In genomic region chr11:121929581-121929980, GRCh38 we compare ENCODE assay signal across 10 cellular contexts.
DNase-seq lines count a peak whose midpoint lies in the region; ATAC-seq, FAIRE-seq and TF ChIP-seq lines count a peak whose summit lies in the region.
"Had no signal": no experiment of that assay in that cellular context is flagged by ENCODE, and none has a peak within 500 bp of the region (broad histone marks: within the 10 kb centered on the region; RNA-seq: fewer than 3 reads in every experiment).

No MANE protein-coding gene starts in this region.

- 1 to 3% methylated on average over 11 of the region's 11 CpGs for WGBS in pancreas, 2 donors

- no peaks in the 10 kb centered on the region for H3K36me3 ChIP-seq in pancreas

- peaks cover 0 to 5% (median 0%) of the 10 kb centered on the region in 3 donors for H3K4me1 ChIP-seq in pancreas

- H3K27ac ChIP-seq in pancreas: peak overlapping the region in 3 of 4 donors; percentile 28 to 67 (median 63)

- peak overlapping the region in 3 of 4 donors; percentile 0 to 20 (median 10) for H3K4me3 ChIP-seq in pancreas

- H3K27me3 ChIP-seq in pancreas: peaks cover 0 to 6% (median 0%) of the 10 kb centered on the region in 4 donors

- intact Hi-C loops in pancreas (cut with DNase I): no loop called here

- H3K9me3 ChIP-seq in pancreas: no peaks in the 10 kb centered on the region

- no peak for FAIRE-seq in pancreas (lab: Jason Lieb, UNC)

- CTCF ChIA-PET in HEK293T (lab: Yijun Ruan, JAX): interaction anchor here (0.6 kb wide), 1 partner anchor 173 kb away, joined by 3 read pairs; no protein-coding TSS in a partner anchor

- DNase-seq in EH (ENCODE audit: low read depth) (peak; percentile 67), NCI-H82 treated with DMSO at 0.1 percent for 48 hours (lab: John Stamatoyannopoulos, UW; ENCODE audit: unreplicated experiment) (peak; percentile 1), glomerular visceral epithelial cell (ENCODE audit: extremely low spot score) (peak; percentile 46), pancreas (peak in 4 of 6 donors; percentile 17 to 47 (median 36)), T-helper 2 cell (no peak), HEK293T (ENCODE audit: extremely low spot score) (no peak)
- no peak for DNase-seq in effector CD4-positive, alpha-beta T cell
- DNase-seq: NCI-H446; stimulated activated CD8-positive, alpha-beta memory T cell treated with anti-CD3 and anti-CD28 coated beads, Interleukin-4, amount 100 ng/mL, for 48 hours had no signal

- POLR2A ChIA-PET in HEK293T (lab: Yijun Ruan, JAX): no interaction called here

- ATAC-seq in pancreas (peak; percentile 61 to 81 (median 70)), GM19467 (IDR thresholded peaks at IDR 0.05; ENCODE audit: unreplicated experiment) (no peak)

- TF ChIP-seq CTCF in pancreas (IDR thresholded peaks at IDR 0.05): no peak

TF ChIP-seq in HEK293T, 16 proteins besides CTCF, POLR2A, EP300 and RAD21:
- no peak for TF ChIP-seq ELF4 (IDR thresholded peaks at IDR 0.05)
- TF ChIP-seq ZNF384 (IDR thresholded peaks at IDR 0.05): no peak
TF ChIP-seq in HEK293T: peak in this region for 0.

Comparison
In these comparisons a context has a peak if more than half of its experiments do, and no peak if none do; other contexts are left out.
1. DNase-seq: peak in EH (single experiment), NCI-H82 treated with DMSO at 0.1 percent for 48 hours (single experiment), glomerular visceral epithelial cell (single experiment) and pancreas (4 of 6); none in T-helper 2 cell (0 of 5), HEK293T (single experiment) and effector CD4-positive, alpha-beta T cell (single experiment).